15 cellular contexts compared by ENCODE assay signal in genomic region chr2:170823800-170824153, GRCh38. TPM values are rescaled to one million over a fixed set of nuclear protein-coding genes. Genes with fewer than 3 reads are reported as not detected.
DNase-seq lines count a peak whose midpoint lies in the region; ATAC-seq and TF ChIP-seq lines count a peak whose summit lies in the region.
"Had no signal": no experiment of that assay in that cellular context is flagged by ENCODE, and none has a peak within 500 bp of the region (broad histone marks: within the 10 kb centered on the region; RNA-seq: fewer than 3 reads in every experiment).

No MANE protein-coding gene starts in this region.

- H3K27ac Mint-ChIP-seq in WTC11 = no peak overlapping the region
- H3K27ac Mint-ChIP-seq: activated CD4-positive, alpha-beta T cell treated with anti-CD3 and anti-CD28 coated beads for 36 hours; activated T-helper 1 cell treated with anti-CD3 and anti-CD28 coated beads, Interleukin-12 subunit alpha, Interleukin-12 subunit beta, Interleukin-2, Interleukin-4 antibody, amounts not matched to agents 30 ng/mL and 10 ng/mL and 1 ng/mL, durations not matched to agents 14 hours and 24 hours and 36 hours; T-helper 1 cell treated with Interleukin-12 subunit alpha and Interleukin-12 subunit beta and Interleukin-4 antibody, amounts not matched to agents 30 μg/mL and 1 μg/mL, for 36 hours had no signal

- POLR2A ChIA-PET in WTC11 (lab: Charles Lee) = no interaction called here

- no peak overlapping the region for H3K9ac ChIP-seq in skeletal muscle satellite cell (ENCODE audit: low read depth, low read length)

- ATAC-seq in WTC11 = peak; percentile 12
- ATAC-seq: activated CD4-positive, alpha-beta T cell treated with anti-CD3 and anti-CD28 coated beads for 36 hours; body of pancreas had no signal

- no peak overlapping the region for H3K4me3 ChIP-seq in GM06990 (replicated peaks; ENCODE audit: low read depth, low read length)
- no peak overlapping the region for H3K4me3 ChIP-seq in kidney epithelial cell (ENCODE audit: low read depth, low read length)
- no peak overlapping the region for H3K4me3 ChIP-seq in skeletal muscle satellite cell (ENCODE audit: low read length)
- H3K4me3 ChIP-seq: body of pancreas, PC-9 had no signal

- DNase-seq in GM06990 (ENCODE audit: extremely low read depth, insufficient read length) = no peak
- DNase-seq in WTC11 (ENCODE audit: low spot score) = peak; percentile 61
- DNase-seq in kidney epithelial cell (ENCODE audit: low read depth) = no peak
- no peak for DNase-seq in NCI-H748 (lab: John Stamatoyannopoulos, UW; ENCODE audit: unreplicated experiment)
- no peak for DNase-seq in MV-4-11 (lab: John Stamatoyannopoulos, UW)
- no peak for DNase-seq in ACHN
- DNase-seq: body of pancreas, midbrain, NCI-H1048, NCI-H226, PC-9 had no signal

- H3K36me3 ChIP-seq in GM06990 (ENCODE audit: control insufficient read depth, insufficient read depth, low read length) (no peaks in the 10 kb centered on the region), kidney epithelial cell (ENCODE audit: control insufficient read depth, insufficient read depth, low read length) (no peaks in the 10 kb centered on the region), skeletal muscle satellite cell (ENCODE audit: insufficient read depth, low read length) (no peaks in the 10 kb centered on the region)

- no peaks in the 10 kb centered on the region for H3K9me3 ChIP-seq in skeletal muscle satellite cell (replicated peaks; ENCODE audit: low read length)
- H3K9me3 ChIP-seq: body of pancreas had no signal

- no peaks in the 10 kb centered on the region for H3K9me3 Mint-ChIP-seq in WTC11
- H3K9me3 Mint-ChIP-seq: activated T-helper 1 cell treated with anti-CD3 and anti-CD28 coated beads, Interleukin-12 subunit alpha, Interleukin-12 subunit beta, Interleukin-2, Interleukin-4 antibody, amounts not matched to agents 30 ng/mL and 10 ng/mL and 1 ng/mL, durations not matched to agents 14 hours and 24 hours and 36 hours; T-helper 1 cell treated with Interleukin-12 subunit alpha and Interleukin-12 subunit beta and Interleukin-4 antibody, amounts not matched to agents 30 μg/mL and 1 μg/mL, for 36 hours had no signal

- peak overlapping the region; percentile 60 for H3K4me3 Mint-ChIP-seq in WTC11
- H3K4me3 Mint-ChIP-seq: activated CD4-positive, alpha-beta T cell treated with anti-CD3 and anti-CD28 coated beads for 36 hours; activated T-helper 1 cell treated with anti-CD3 and anti-CD28 coated beads, Interleukin-12 subunit alpha, Interleukin-12 subunit beta, Interleukin-2, Interleukin-4 antibody, amounts not matched to agents 30 ng/mL and 10 ng/mL and 1 ng/mL, durations not matched to agents 14 hours and 24 hours and 36 hours; T-helper 1 cell treated with Interleukin-12 subunit alpha and Interleukin-12 subunit beta and Interleukin-4 antibody, amounts not matched to agents 30 μg/mL and 1 μg/mL, for 36 hours had no signal

- H3K27me3 ChIP-seq in GM06990 (replicated peaks; ENCODE audit: control insufficient read depth, insufficient read depth, low read length) (peaks cover 10% of the 10 kb centered on the region), kidney epithelial cell (ENCODE audit: control insufficient read depth, insufficient read depth, low read length) (peaks cover 58% of the 10 kb centered on the region), skeletal muscle satellite cell (ENCODE audit: control insufficient read depth, insufficient read depth, low read length) (peaks cover 90% of the 10 kb centered on the region)

- CTCF ChIA-PET in WTC11 (lab: Charles Lee) = interaction anchor here (0.6 to 2.6 kb wide), 4 partner anchors 21 to 291 kb away, joined by 3 to 17 read pairs (median 12); partner anchors contain the start of gene GORASP2

- TF ChIP-seq CTCF in GM06990 (IDR thresholded peaks at IDR 0.05; ENCODE audit: insufficient read depth, low read length, poor library complexity, severe bottlenecking) (peak; percentile 5), WTC11 (IDR thresholded peaks at IDR 0.05) (no peak), kidney epithelial cell (IDR thresholded peaks at IDR 0.05; ENCODE audit: insufficient read depth, low read length, poor library complexity, severe bottlenecking) (peak; percentile 8)

- peaks cover 44% of the 10 kb centered on the region for H3K4me1 Mint-ChIP-seq in WTC11

- no peaks in the 10 kb centered on the region for H3K36me3 Mint-ChIP-seq in WTC11

- H3K27me3 Mint-ChIP-seq in WTC11 (ENCODE audit: low read depth) = peaks cover 98% of the 10 kb centered on the region

- peak overlapping the region; percentile 45 for H3K4me2 ChIP-seq in skeletal muscle satellite cell (ENCODE audit: low read length)
- H3K4me2 ChIP-seq: PC-9 had no signal

- in situ Hi-C loops in ACHN (cut with HindIII; ENCODE audit: low pct_ligation_motif_present, low pct_unique_long_range_greater_than_20kb, low sequenced_read_pairs) = loop anchor here (25.0 kb wide), 1 partner anchor 411 kb away; no protein-coding TSS in a partner anchor

- peaks cover 20% of the 10 kb centered on the region for H3K4me1 ChIP-seq in skeletal muscle satellite cell (ENCODE audit: control insufficient read depth, insufficient read depth, low read length)

TF ChIP-seq in WTC11, 78 proteins besides CTCF, POLR2A, EP300 and RAD21 (continues in another document):
- TF ChIP-seq AR (CRISPR knock-in tag; IDR thresholded peaks at IDR 0.05) (no peak), EMX1 (CRISPR knock-in tag; IDR thresholded peaks at IDR 0.05) (no peak), ZNF416 (CRISPR knock-in tag; IDR thresholded peaks at IDR 0.05) (no peak), MLX (CRISPR knock-in tag; IDR thresholded peaks at IDR 0.05) (no peak), TEAD1 (CRISPR knock-in tag; IDR thresholded peaks at IDR 0.05) (0 out of 2 replicates have a peak, but pooled peaks have one; percentile 45), JAZF1 (CRISPR knock-in tag; IDR thresholded peaks at IDR 0.05) (no peak), ZNF396 (CRISPR knock-in tag; IDR thresholded peaks at IDR 0.05; ENCODE audit: borderline replicate concordance) (no peak), FOXK1 (CRISPR knock-in tag; IDR thresholded peaks at IDR 0.05) (0 out of 2 replicates have a peak, but pooled peaks have one; percentile 34), ZNF138 (CRISPR knock-in tag; conservative IDR thresholded peaks at IDR 0.05) (no peak), CREM (CRISPR knock-in tag; IDR thresholded peaks at IDR 0.05) (no peak), NFE2L1 (CRISPR knock-in tag; IDR thresholded peaks at IDR 0.05) (no peak), ETV6 (CRISPR knock-in tag; IDR thresholded peaks at IDR 0.05) (peak; percentile 71), ATF6 (CRISPR knock-in tag; IDR thresholded peaks at IDR 0.05) (no peak)

RNA-seq across cellular contexts. Expression of gene GAD1, which starts 7.1 kb away (rescaled TPM):
- total RNA-seq in WTC11 (2021) = 2.5 to 3.6 TPM (median 2.6 TPM) in 3 replicates
- total RNA-seq in kidney epithelial cell = 0.82 and 4.9 TPM in 2 replicates
- not detected in 2 replicates for total RNA-seq in skeletal muscle satellite cell (2012; rRNA removed)
- total RNA-seq: body of pancreas had no signal

RNA-seq across cellular contexts. Expression of gene ERICH2, which starts 53.6 kb away (rescaled TPM):
- 1.1 to 1.6 TPM (median 1.1 TPM) in 3 replicates for total RNA-seq in WTC11 (2021)
- 0.50 and 0.89 TPM in 2 replicates for total RNA-seq in kidney epithelial cell
- total RNA-seq in skeletal muscle satellite cell (2012; rRNA removed) = not detected in 2 replicates
- total RNA-seq: activated CD4-positive, alpha-beta T cell treated with anti-CD3 and anti-CD28 coated beads for 36 hours; activated T-helper 1 cell treated with anti-CD3 and anti-CD28 coated beads, Interleukin-12 subunit alpha, Interleukin-12 subunit beta, Interleukin-2, Interleukin-4 antibody, amounts not matched to agents 30 ng/mL and 10 ng/mL and 1 ng/mL, durations not matched to agents 14 hours and 24 hours and 36 hours; body of pancreas had no signal
